1 cellular context compared by ENCODE assay signal in the genomic region with DNA sequence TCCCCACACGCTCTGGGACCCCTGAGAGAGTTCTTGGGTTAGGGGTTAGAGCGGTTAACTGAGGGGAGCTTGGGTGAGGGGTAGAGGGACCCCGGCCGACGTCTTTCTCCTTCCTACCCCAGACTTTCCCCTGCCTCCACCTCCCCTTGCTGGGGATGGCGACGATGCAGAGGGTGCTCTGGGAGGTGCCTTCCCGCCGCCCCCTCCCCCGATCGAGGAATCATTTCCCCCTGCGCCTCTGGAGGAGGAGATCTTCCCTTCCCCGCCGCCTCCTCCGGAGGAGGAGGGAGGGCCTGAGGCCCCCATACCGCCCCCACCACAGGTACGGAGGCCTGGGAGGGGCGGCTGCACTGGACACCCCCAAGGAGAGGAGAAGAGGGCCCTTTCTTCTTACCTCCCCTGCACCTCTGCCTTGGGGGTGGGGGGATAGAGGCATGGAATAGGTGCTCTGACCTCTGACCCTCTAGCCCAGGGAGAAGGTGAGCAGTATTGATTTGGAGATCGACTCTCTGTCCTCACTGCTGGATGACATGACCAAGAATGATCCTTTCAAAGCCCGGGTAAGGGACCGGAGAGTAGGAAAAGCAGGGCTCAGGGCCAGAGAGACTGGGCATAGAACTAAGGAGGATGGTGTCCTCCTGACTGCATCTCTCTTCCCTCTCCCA.
A peak's percentile ranks its signal among the peaks of the same experiment; 100 is the strongest.
TF ChIP-seq lines count a peak whose summit lies in the region.

No MANE protein-coding gene starts in this region.

TF ChIP-seq in H1, 55 proteins besides CTCF, POLR2A, EP300 and RAD21:
- TF ChIP-seq RXRA (IDR thresholded peaks at IDR 0.05; ENCODE audit: insufficient read depth, low read depth, low read length) (no peak), POLR2AphosphoS5 (IDR thresholded peaks at IDR 0.05; ENCODE audit: low read depth, low read length) (0 out of 2 replicates have a peak, but pooled peaks have one; percentile 28)
